In the genomic region with DNA sequence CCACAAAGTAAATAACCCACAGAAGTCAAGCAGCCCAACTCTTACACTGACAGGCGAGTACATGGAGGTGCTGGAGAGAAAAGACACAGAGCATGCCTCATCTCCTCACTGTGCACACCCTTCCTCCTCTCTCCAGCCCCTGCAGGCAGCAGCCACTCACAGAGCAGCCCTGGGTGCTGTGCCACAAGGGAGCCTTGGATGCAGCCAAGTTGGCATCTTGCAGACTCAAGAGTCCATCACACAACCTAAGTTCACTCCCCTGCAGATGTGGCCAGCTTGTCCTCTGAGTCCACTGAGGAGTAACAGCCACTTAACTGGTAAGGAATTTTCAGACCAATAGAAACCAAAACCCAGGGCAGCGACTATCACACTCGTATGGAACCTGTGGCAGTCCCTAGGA, we compare ENCODE assay signal across 1 cellular context.
TF ChIP-seq lines count a peak whose summit lies in the region.

No MANE protein-coding gene starts in this region.

TF ChIP-seq in A549, 52 proteins besides CTCF, POLR2A, EP300 and RAD21 (continued from another document):
- TF ChIP-seq, protein P1, sequence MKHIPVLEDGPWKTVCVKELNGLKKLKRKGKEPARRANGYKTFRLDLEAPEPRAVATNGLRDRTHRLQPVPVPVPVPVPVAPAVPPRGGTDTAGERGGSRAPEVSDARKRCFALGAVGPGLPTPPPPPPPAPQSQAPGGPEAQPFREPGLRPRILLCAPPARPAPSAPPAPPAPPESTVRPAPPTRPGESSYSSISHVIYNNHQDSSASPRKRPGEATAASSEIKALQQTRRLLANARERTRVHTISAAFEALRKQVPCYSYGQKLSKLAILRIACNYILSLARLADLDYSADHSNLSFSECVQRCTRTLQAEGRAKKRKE (CRISPR knock-in tag; IDR thresholded peaks at IDR 0.05; ENCODE audit: low read depth), result no peak
- no peak for TF ChIP-seq HEYL (CRISPR knock-in tag; IDR thresholded peaks at IDR 0.05)
